12 cellular contexts compared by ENCODE assay signal in genomic region chr3:175404026-175404425, GRCh38.
"Had no signal": no experiment of that assay in that cellular context is flagged by ENCODE, and none has a peak within 500 bp of the region (broad histone marks: within the 10 kb centered on the region; RNA-seq: fewer than 3 reads in every experiment).

No MANE protein-coding gene starts in this region.

- DNase-seq: activated B cell treated with CpG ODN at 0.5 μM for 24 hours; activated CD4-positive, alpha-beta T cell treated with anti-CD3 and anti-CD28 coated beads, Interleukin-2, amount 10 ng/mL, durations not matched to agents 7 days and 5 days; activated T-cell treated with anti-CD3 and anti-CD28 coated beads, Interleukin-2, amount 50 U/mL, for 1 hour; amygdala; esophagus squamous epithelium; mesendoderm; ovary; SIG-M5; stimulated activated naive B cell treated with anti-CD40 and anti-IgM and Interleukin-4, amounts not matched to agents 10 μg/mL and 1 μg/mL and 100 μg/mL, for 72 hours; T-helper 17 cell had no signal

- H3K9me3 ChIP-seq: breast epithelium, esophagus squamous epithelium, ovary, tibial nerve had no signal

- H3K4me1 ChIP-seq: breast epithelium, esophagus squamous epithelium had no signal

- H3K4me3 ChIP-seq: breast epithelium, esophagus squamous epithelium, ovary, tibial nerve had no signal

- H3K36me3 ChIP-seq: breast epithelium, esophagus squamous epithelium, ovary, tibial nerve had no signal

- H3K27me3 ChIP-seq: breast epithelium, esophagus squamous epithelium, ovary, tibial nerve had no signal

- ATAC-seq: stimulated activated naive B cell treated with anti-CD40 and anti-IgM and Interleukin-4, amounts not matched to agents 10 μg/mL and 1 μg/mL and 100 μg/mL, for 72 hours; T-helper 17 cell had no signal

- H3K27ac ChIP-seq: breast epithelium, esophagus squamous epithelium, ovary, tibial nerve had no signal
